In genomic region chr3:4736284-4736861, GRCh38 we compare ENCODE assay signal across 9 cellular contexts.
DNase-seq lines count a peak whose midpoint lies in the region; ATAC-seq and TF ChIP-seq lines count a peak whose summit lies in the region.
"Had no signal": no experiment of that assay in that cellular context is flagged by ENCODE, and none has a peak within 500 bp of the region (broad histone marks: within the 10 kb centered on the region; RNA-seq: fewer than 3 reads in every experiment).

No MANE protein-coding gene starts in this region.

- peak overlapping the region in 2 of 7 donors; percentile 17 to 57 for H3K4me3 Mint-ChIP-seq in CD8-positive, alpha-beta memory T cell
- no peak overlapping the region for H3K4me3 Mint-ChIP-seq in dendritic cell treated with granulocyte-macrophage colony-stimulating factor and Interleukin-4, amounts not matched to agents 40 ng/mL and 50 ng/mL, for 4 days
- no peak overlapping the region for H3K4me3 Mint-ChIP-seq in WTC11

- H3K4me1 ChIP-seq in CD8-positive, alpha-beta memory T cell (ENCODE audit: insufficient read depth, low read length) = peaks cover 52% of the 10 kb centered on the region
- H3K4me1 ChIP-seq in PC-3 (ENCODE audit: insufficient read depth, low read length) (peaks cover 46% of the 10 kb centered on the region), trophoblast cell (ENCODE audit: control insufficient read depth in 1 of 2, insufficient read depth in 2 of 2, low read length in 2 of 2) (peaks cover 6 to 7% of the 10 kb centered on the region in 2 experiments)

- no peaks in the 10 kb centered on the region for H4K20me1 ChIP-seq in PC-3 (ENCODE audit: low read length)

- no peaks in the 10 kb centered on the region for H3K36me3 ChIP-seq in CD8-positive, alpha-beta memory T cell (ENCODE audit: insufficient read depth, low read length)
- H3K36me3 ChIP-seq in PC-3 (ENCODE audit: low read depth, low read length) (peaks cover 9% of the 10 kb centered on the region; the same call in 1 of the 2 replicates), trophoblast cell (ENCODE audit: control insufficient read depth in 1 of 2, insufficient read depth in 2 of 2, low read length in 2 of 2) (no peaks in the 10 kb centered on the region)

- intact Hi-C loops in PC-3 (cut with micrococcal nuclease) (no loop called here), posterior vena cava (cut with DNase I) (no loop called here)
- intact Hi-C loops in dendritic cell treated with granulocyte-macrophage colony-stimulating factor and Interleukin-4, amounts not matched to agents 40 ng/mL and 50 ng/mL, for 4 days (cut with micrococcal nuclease) = no loop called here

- no peak overlapping the region for H2BK12ac ChIP-seq in trophoblast cell (ENCODE audit: low read length)

- peaks cover 19 to 66% (median 20%) of the 10 kb centered on the region in 3 donors for H3K36me3 Mint-ChIP-seq in CD8-positive, alpha-beta memory T cell
- H3K36me3 Mint-ChIP-seq in dendritic cell treated with granulocyte-macrophage colony-stimulating factor and Interleukin-4, amounts not matched to agents 40 ng/mL and 50 ng/mL, for 4 days (ENCODE audit: low read depth) = peaks cover 36% of the 10 kb centered on the region
- peaks cover 3% of the 10 kb centered on the region; the same call in 1 of the 2 replicates for H3K36me3 Mint-ChIP-seq in WTC11

- H3K9me3 Mint-ChIP-seq in CD8-positive, alpha-beta memory T cell = peaks cover 0 to 2% (median 2%) of the 10 kb centered on the region in 5 donors
- H3K9me3 Mint-ChIP-seq in dendritic cell treated with granulocyte-macrophage colony-stimulating factor and Interleukin-4, amounts not matched to agents 40 ng/mL and 50 ng/mL, for 4 days = peaks cover 11% of the 10 kb centered on the region
- peaks cover 3% of the 10 kb centered on the region for H3K9me3 Mint-ChIP-seq in WTC11

- no peaks in the 10 kb centered on the region for H3K9me3 ChIP-seq in CD8-positive, alpha-beta memory T cell (ENCODE audit: low read length)
- H3K9me3 ChIP-seq in PC-3 (ENCODE audit: low read length) (no peaks in the 10 kb centered on the region), trophoblast cell (ENCODE audit: insufficient read depth, low read depth, low read length) (no peaks in the 10 kb centered on the region)

- CTCF ChIA-PET in CD8-positive, alpha-beta memory T cell (lab: Charles Lee) = interaction anchor here (1.0 kb wide), 1 partner anchor 28 kb away, joined by 3 read pairs; no protein-coding TSS in a partner anchor
- CTCF ChIA-PET in PC-3 (lab: Charles Lee) = no interaction called here
- CTCF ChIA-PET in WTC11 (lab: Charles Lee) = no interaction called here

- H3K4me2 ChIP-seq in PC-3 (ENCODE audit: low read length) (peak overlapping the region; percentile 12), trophoblast cell (ENCODE audit: low read length) (no peak overlapping the region)

- no peak overlapping the region for H4K8ac ChIP-seq in trophoblast cell (ENCODE audit: low read depth, low read length)

- no peaks in the 10 kb centered on the region for H3K79me2 ChIP-seq in PC-3 (ENCODE audit: low read length)
- no peaks in the 10 kb centered on the region for H3K79me2 ChIP-seq in trophoblast cell (ENCODE audit: control insufficient read depth, insufficient read depth, low read length, poor library complexity)

- WGBS in trophoblast cell (ENCODE audit: extremely low coverage, insufficient coverage, insufficient read length) = no CpG with 5 or more reads among the region's 14 CpGs

- H3K27me3 Mint-ChIP-seq in CD8-positive, alpha-beta memory T cell = no peaks in the 10 kb centered on the region
- no peaks in the 10 kb centered on the region for H3K27me3 Mint-ChIP-seq in dendritic cell treated with granulocyte-macrophage colony-stimulating factor and Interleukin-4, amounts not matched to agents 40 ng/mL and 50 ng/mL, for 4 days
- H3K27me3 Mint-ChIP-seq in WTC11 (ENCODE audit: low read depth) = no peaks in the 10 kb centered on the region

- peak; percentile 78 for ATAC-seq in PC-3
- no peak for ATAC-seq in WTC11

- no peak overlapping the region for H2BK120ac ChIP-seq in trophoblast cell (ENCODE audit: insufficient read depth, low read length, poor library complexity)

- no peak overlapping the region for H2AK5ac ChIP-seq in trophoblast cell (ENCODE audit: low read length)

- H3K14ac ChIP-seq in trophoblast cell (ENCODE audit: low read length) = peak overlapping the region; percentile 2

- H3K18ac ChIP-seq in trophoblast cell (ENCODE audit: low read length) = no peak overlapping the region

- H3K23ac ChIP-seq in trophoblast cell (ENCODE audit: low read length) = no peak overlapping the region

- H2BK5ac ChIP-seq in trophoblast cell (ENCODE audit: low read depth, low read length, poor library complexity) = no peak overlapping the region

- H2AFZ ChIP-seq in PC-3 (ENCODE audit: low read length) = peak overlapping the region; percentile 17; the same call in 1 of the 2 replicates
- no peak overlapping the region for H2AFZ ChIP-seq in trophoblast cell (ENCODE audit: insufficient read depth, low read length, poor library complexity)

- H3K9ac ChIP-seq in PC-3 (ENCODE audit: low read length) (peak overlapping the region; percentile 22), trophoblast cell (ENCODE audit: low read length) (no peak overlapping the region)

- H3K27ac Mint-ChIP-seq in CD8-positive, alpha-beta memory T cell = peak overlapping the region; percentile 24 to 82 (median 55)
- H3K27ac Mint-ChIP-seq in dendritic cell treated with granulocyte-macrophage colony-stimulating factor and Interleukin-4, amounts not matched to agents 40 ng/mL and 50 ng/mL, for 4 days = peak overlapping the region; percentile 95
- no peak overlapping the region for H3K27ac Mint-ChIP-seq in WTC11

- no peak overlapping the region for H3K4me3 ChIP-seq in CD8-positive, alpha-beta memory T cell (ENCODE audit: low read length)
- no peak overlapping the region for H3K4me3 ChIP-seq in PC-3 (ENCODE audit: low read length)
- no peak overlapping the region for H3K4me3 ChIP-seq in trophoblast cell (ENCODE audit: low read depth, low read length)

- H3F3A ChIP-seq in PC-3 (ENCODE audit: low read length, unreplicated experiment) = peaks cover 5% of the 10 kb centered on the region

- H3K4ac ChIP-seq in trophoblast cell (ENCODE audit: low read depth, low read length) = no peak overlapping the region

- TF ChIP-seq CTCF in PC-3 (conservative IDR thresholded peaks at IDR 0.05; ENCODE audit: low read depth, low read length) (no peak), WTC11 (IDR thresholded peaks at IDR 0.05) (no peak)

- no peak overlapping the region for H3K27ac ChIP-seq in CD8-positive, alpha-beta memory T cell (ENCODE audit: low read depth, low read length)
- H3K27ac ChIP-seq in PC-3 (ENCODE audit: low read length) (peak overlapping the region; percentile 85), trophoblast cell (ENCODE audit: low read depth, low read length) (no peak overlapping the region)

- no peak overlapping the region for H4K12ac ChIP-seq in trophoblast cell (ENCODE audit: low read depth, low read length)

- H3K79me1 ChIP-seq in trophoblast cell (ENCODE audit: low read length) = peaks cover 1% of the 10 kb centered on the region

- no peaks in the 10 kb centered on the region for H3K9me2 ChIP-seq in PC-3 (replicated peaks; ENCODE audit: low read length)

- POLR2A ChIA-PET in CD8-positive, alpha-beta memory T cell (lab: Charles Lee) = no interaction called here
- POLR2A ChIA-PET in PC-3 (lab: Charles Lee; ENCODE audit: unreplicated experiment) (interaction anchor here (0.5 kb wide), 1 partner anchor 24 kb away, joined by 3 read pairs; no protein-coding TSS in a partner anchor), WTC11 (lab: Charles Lee) (no interaction called here)

- no peak overlapping the region for H4K91ac ChIP-seq in trophoblast cell (ENCODE audit: low read depth, low read length)

- no TSS peak for BruUV-seq in PC-3 (replicated peaks; lab: Mats Ljungman, UMichigan)

- DNase-seq in CD8-positive, alpha-beta memory T cell = no peak
- DNase-seq in PC-3 (peak; percentile 91), trophoblast cell (peak; percentile 55 to 61), putamen (ENCODE audit: low spot score) (no peak), occipital lobe (lab: John Stamatoyannopoulos, UW) (no peak), posterior vena cava (ENCODE audit: low spot score) (no peak), WTC11 (ENCODE audit: low spot score) (no peak)
- DNase-seq: NCI-H748 treated with DMSO at 0.1 percent for 48 hours had no signal

- no peaks in the 10 kb centered on the region for H3K27me3 ChIP-seq in CD8-positive, alpha-beta memory T cell (ENCODE audit: insufficient read depth, low read length, poor library complexity, severe bottlenecking)
- H3K27me3 ChIP-seq in PC-3 (ENCODE audit: low read length) = no peaks in the 10 kb centered on the region
- H3K27me3 ChIP-seq in trophoblast cell (ENCODE audit: insufficient read depth, low read length) = no peaks in the 10 kb centered on the region

- H3K4me1 Mint-ChIP-seq in CD8-positive, alpha-beta memory T cell = peaks cover 54 to 61% (median 55%) of the 10 kb centered on the region in 3 donors
- H3K4me1 Mint-ChIP-seq in dendritic cell treated with granulocyte-macrophage colony-stimulating factor and Interleukin-4, amounts not matched to agents 40 ng/mL and 50 ng/mL, for 4 days (ENCODE audit: low read depth) = peaks cover 59% of the 10 kb centered on the region
- H3K4me1 Mint-ChIP-seq in WTC11 = peaks cover 32% of the 10 kb centered on the region

TF ChIP-seq in WTC11, 78 proteins besides CTCF, POLR2A, EP300 and RAD21 (continues in another document):
- TF ChIP-seq ERG (CRISPR knock-in tag; IDR thresholded peaks at IDR 0.05) (no peak), ZNF416 (CRISPR knock-in tag; IDR thresholded peaks at IDR 0.05) (no peak), E2F4 (CRISPR knock-in tag; IDR thresholded peaks at IDR 0.05; ENCODE audit: borderline replicate concordance, low read depth) (no peak)

Comparison
In these comparisons a context has a peak if more than half of its experiments do, and no peak if none do; other contexts are left out.
1. DNase-seq: peak in PC-3 (single experiment) and trophoblast cell (2 of 2); none in CD8-positive, alpha-beta memory T cell (0 of 5), putamen (single experiment), occipital lobe (single experiment), posterior vena cava (single experiment) and WTC11 (single experiment).